Comparison of ENCODE assay signal across 17 cellular contexts in the genomic region with DNA sequence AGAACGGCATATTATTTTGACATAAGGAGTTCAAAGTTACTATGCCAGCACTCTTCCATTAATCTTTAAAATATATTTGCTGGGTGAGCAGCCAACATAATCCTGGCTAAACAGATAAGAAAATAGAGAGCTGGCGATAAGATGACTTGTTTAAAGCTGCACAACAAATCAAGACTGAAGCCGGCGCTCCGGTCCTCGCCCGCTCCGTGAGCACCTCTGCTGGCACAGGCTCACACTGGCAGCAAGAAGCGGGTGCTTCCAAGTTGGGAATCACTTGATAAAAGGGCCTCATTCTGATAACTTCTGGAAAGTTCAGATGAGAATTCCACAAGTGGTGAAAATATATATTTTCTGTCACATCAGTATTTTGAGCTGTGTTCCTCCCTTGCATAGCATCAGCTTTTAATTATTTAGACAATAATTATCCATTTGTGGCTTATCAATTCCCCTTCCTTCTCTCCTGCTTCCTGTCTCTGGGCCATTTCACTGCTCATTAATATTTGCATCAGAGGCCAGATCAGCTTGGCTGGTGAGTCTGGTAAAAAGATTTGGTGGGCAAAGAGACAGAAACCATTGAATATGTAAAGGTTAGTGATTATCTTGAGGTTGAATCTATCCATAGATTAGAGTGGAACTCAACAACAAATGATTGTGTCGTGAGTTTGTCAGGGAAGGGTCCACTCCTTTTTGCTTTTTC.
DNase-seq lines count a peak whose midpoint lies in the region; ATAC-seq and TF ChIP-seq lines count a peak whose summit lies in the region.
"Had no signal": no experiment of that assay in that cellular context is flagged by ENCODE, and none has a peak within 500 bp of the region (broad histone marks: within the 10 kb centered on the region; RNA-seq: fewer than 3 reads in every experiment).

No MANE protein-coding gene starts in this region.

- H3K27ac Mint-ChIP-seq in nephron, result peak overlapping the region; percentile 16 to 99 (median 98)
- no peak overlapping the region for H3K27ac Mint-ChIP-seq in stimulated activated memory B cell treated with anti-CD40 and anti-IgM and Interleukin-4, amounts not matched to agents 10 μg/mL and 1 μg/mL and 100 μg/mL, for 72 hours
- H3K27ac Mint-ChIP-seq: CD4-positive, alpha-beta memory T cell; HFFc6 had no signal

- H3K36me3 ChIP-seq in cardiac muscle cell (no peaks in the 10 kb centered on the region), ascending aorta (no peaks in the 10 kb centered on the region)

- no peaks in the 10 kb centered on the region for H3K27me3 Mint-ChIP-seq in nephron (ENCODE audit: low read depth)
- H3K27me3 Mint-ChIP-seq in stimulated activated memory B cell treated with anti-CD40 and anti-IgM and Interleukin-4, amounts not matched to agents 10 μg/mL and 1 μg/mL and 100 μg/mL, for 72 hours, result no peaks in the 10 kb centered on the region

- H3K9me3 ChIP-seq in cardiac muscle cell (ENCODE audit: low read depth) (no peaks in the 10 kb centered on the region), ascending aorta (no peaks in the 10 kb centered on the region)

- intact Hi-C loops in cardiac septum (cut with DNase I) (no loop called here), ascending aorta (cut with DNase I) (no loop called here)

- H3K4me3 ChIP-seq in cardiac muscle cell, result no peak overlapping the region
- no peak overlapping the region for H3K4me3 ChIP-seq in ascending aorta
- H3K4me3 ChIP-seq: K562 had no signal

- ATAC-seq in GM21825 (IDR thresholded peaks at IDR 0.05; ENCODE audit: unreplicated experiment), result no peak
- ATAC-seq in stimulated activated memory B cell treated with anti-CD40 and anti-IgM and Interleukin-4, amounts not matched to agents 10 μg/mL and 1 μg/mL and 100 μg/mL, for 72 hours, result no peak
- ATAC-seq: K562 had no signal

- no peaks in the 10 kb centered on the region for H3K9me3 Mint-ChIP-seq in nephron
- H3K9me3 Mint-ChIP-seq in stimulated activated memory B cell treated with anti-CD40 and anti-IgM and Interleukin-4, amounts not matched to agents 10 μg/mL and 1 μg/mL and 100 μg/mL, for 72 hours, result no peaks in the 10 kb centered on the region
- H3K9me3 Mint-ChIP-seq: HFFc6 had no signal

- H3K36me3 Mint-ChIP-seq in nephron (ENCODE audit: low read depth), result no peaks in the 10 kb centered on the region
- no peaks in the 10 kb centered on the region for H3K36me3 Mint-ChIP-seq in stimulated activated memory B cell treated with anti-CD40 and anti-IgM and Interleukin-4, amounts not matched to agents 10 μg/mL and 1 μg/mL and 100 μg/mL, for 72 hours
- H3K36me3 Mint-ChIP-seq: CD4-positive, alpha-beta memory T cell had no signal

- peak overlapping the region in 1 of 3 experiments; percentile 3 for H3K4me3 Mint-ChIP-seq in nephron
- no peak overlapping the region for H3K4me3 Mint-ChIP-seq in stimulated activated memory B cell treated with anti-CD40 and anti-IgM and Interleukin-4, amounts not matched to agents 10 μg/mL and 1 μg/mL and 100 μg/mL, for 72 hours
- H3K4me3 Mint-ChIP-seq: CD4-positive, alpha-beta memory T cell; HFFc6 had no signal

- no peaks in the 10 kb centered on the region for H3K27me3 ChIP-seq in cardiac muscle cell
- H3K27me3 ChIP-seq in ascending aorta, result no peaks in the 10 kb centered on the region

- TF ChIP-seq CTCF in cardiac muscle cell (IDR thresholded peaks at IDR 0.05; ENCODE audit: low read depth, low read length) (no peak), nephron (IDR thresholded peaks at IDR 0.05; ENCODE audit: unreplicated experiment in 3 of 3) (no peak), ascending aorta (IDR thresholded peaks at IDR 0.05) (no peak)

- H3K4me1 Mint-ChIP-seq in nephron, result peaks cover 31% of the 10 kb centered on the region
- no peaks in the 10 kb centered on the region for H3K4me1 Mint-ChIP-seq in stimulated activated memory B cell treated with anti-CD40 and anti-IgM and Interleukin-4, amounts not matched to agents 10 μg/mL and 1 μg/mL and 100 μg/mL, for 72 hours
- H3K4me1 Mint-ChIP-seq: CD4-positive, alpha-beta memory T cell had no signal

- DNase-seq in cardiac muscle cell (ENCODE audit: low read depth in 1 of 2, low spot score in 1 of 2) (no peak), cardiac septum (ENCODE audit: low spot score) (no peak), amniotic epithelial cell (ENCODE audit: low read depth) (peak; percentile 11), ascending aorta (ENCODE audit: low spot score in 2 of 2) (no peak)
- DNase-seq: CD4-positive, alpha-beta memory T cell; HFFc6; NCI-H1092 treated with DMSO at 0.1 percent for 48 hours; NCI-H146; NCI-H2029 treated with DMSO at 0.1 percent for 48 hours; NCI-H446 treated with DMSO at 0.1 percent for 48 hours; NCI-H69; OCI-M1; SHP77 had no signal

- no peaks in the 10 kb centered on the region for H3K4me1 ChIP-seq in cardiac muscle cell (ENCODE audit: low read depth)
- H3K4me1 ChIP-seq in ascending aorta, result no peaks in the 10 kb centered on the region

- H3K27ac ChIP-seq in cardiac muscle cell (peak overlapping the region; percentile 6), ascending aorta (no peak overlapping the region)
